ENCODE assay signal across 1 cellular context in genomic region chr1:43366601-43367025, GRCh38.
TF ChIP-seq lines count a peak whose summit lies in the region.

No MANE protein-coding gene starts in this region.

TF ChIP-seq in IMR-90, 13 proteins besides CTCF, POLR2A, EP300 and RAD21 (continued from another document):
- TF ChIP-seq ELK1 (IDR thresholded peaks at IDR 0.05; ENCODE audit: borderline replicate concordance, low read depth, low read length) = no peak
- no peak for TF ChIP-seq RFX5 (IDR thresholded peaks at IDR 0.05; ENCODE audit: low read depth, low read length)
- TF ChIP-seq BHLHE40 (IDR thresholded peaks at IDR 0.05; ENCODE audit: low read depth, low read length) = no peak
- no peak for TF ChIP-seq FOS (IDR thresholded peaks at IDR 0.05; ENCODE audit: low read depth, low read length)
- TF ChIP-seq CHD1 (IDR thresholded peaks at IDR 0.05; ENCODE audit: low read depth, low read length) = no peak
- no peak for TF ChIP-seq RCOR1 (IDR thresholded peaks at IDR 0.05; ENCODE audit: insufficient replicate concordance, low read length)
